Comparison of ENCODE assay signal across 8 cellular contexts in genomic region chr10:136465-136762, GRCh38. TPM values are rescaled to one million over a fixed set of nuclear protein-coding genes. Genes with fewer than 3 reads are reported as not detected.
A peak's percentile ranks its signal among the peaks of the same experiment; 100 is the strongest.
DNase-seq lines count a peak whose midpoint lies in the region; ATAC-seq, FAIRE-seq and TF ChIP-seq lines count a peak whose summit lies in the region.

No MANE protein-coding gene starts in this region.

- no peak for TF ChIP-seq CTCF in CD8-positive, alpha-beta T cell (IDR thresholded peaks at IDR 0.05)
- TF ChIP-seq CTCF in HFFc6 (IDR thresholded peaks at IDR 0.05) (no peak), WI38 (IDR thresholded peaks at IDR 0.05; ENCODE audit: low read depth, low read length) (no peak), right atrium auricular region (IDR thresholded peaks at IDR 0.05) (no peak)

- H3K9me3 Mint-ChIP-seq in CD8-positive, alpha-beta T cell, result no peaks in the 10 kb centered on the region
- no peaks in the 10 kb centered on the region for H3K9me3 Mint-ChIP-seq in HFFc6

- peaks cover 7% of the 10 kb centered on the region for H3K36me3 Mint-ChIP-seq in CD8-positive, alpha-beta T cell
- no peaks in the 10 kb centered on the region for H3K36me3 Mint-ChIP-seq in HFFc6 (ENCODE audit: low read depth)

- H3K4me3 Mint-ChIP-seq in CD8-positive, alpha-beta T cell, result peak overlapping the region; percentile 87
- H3K4me3 Mint-ChIP-seq in HFFc6, result peak overlapping the region; percentile 95

- no peaks in the 10 kb centered on the region for H3K9me3 ChIP-seq in CD8-positive, alpha-beta T cell (ENCODE audit: low read length)
- H3K9me3 ChIP-seq in right atrium auricular region, result no peaks in the 10 kb centered on the region
- no peaks in the 10 kb centered on the region for H3K9me3 ChIP-seq in small intestine (ENCODE audit: control insufficient read depth, low read depth)

- H3K4me1 ChIP-seq in CD8-positive, alpha-beta T cell (ENCODE audit: insufficient read depth, low read length), result peaks cover 28% of the 10 kb centered on the region
- peaks cover 0 to 37% of the 10 kb centered on the region in 2 donors for H3K4me1 ChIP-seq in right atrium auricular region
- H3K4me1 ChIP-seq in small intestine (ENCODE audit: control insufficient read depth in 2 of 2, insufficient read depth in 1 of 2, low read depth in 1 of 2, low read length in 1 of 2), result peaks cover 0 to 5% of the 10 kb centered on the region in 2 donors

- CTCF ChIA-PET in CD8-positive, alpha-beta T cell (lab: Charles Lee), result interaction anchor here (0.7 to 1.4 kb wide), 3 partner anchors 21 to 47 kb away, joined by 3 read pairs; no protein-coding TSS in a partner anchor

- POLR2A ChIA-PET in CD8-positive, alpha-beta T cell (lab: Charles Lee), result interaction anchor here (0.7 to 1.7 kb wide), 3 partner anchors 9 to 60 kb away, joined by 3 to 5 read pairs (median 3); no protein-coding TSS in a partner anchor

- no peaks in the 10 kb centered on the region for H3K27me3 ChIP-seq in CD8-positive, alpha-beta T cell (ENCODE audit: insufficient read depth, low read length)
- H3K27me3 ChIP-seq in right atrium auricular region (no peaks in the 10 kb centered on the region), small intestine (ENCODE audit: control insufficient read depth in 2 of 2, insufficient read depth in 2 of 2, low read length in 2 of 2) (no peaks in the 10 kb centered on the region)

- H3K27ac ChIP-seq in CD8-positive, alpha-beta T cell (ENCODE audit: low read depth, low read length), result peak overlapping the region; percentile 72
- peak overlapping the region; percentile 90 to 98 for H3K27ac ChIP-seq in right atrium auricular region
- H3K27ac ChIP-seq in small intestine (ENCODE audit: low read depth in 1 of 2, low read length in 1 of 2), result peak overlapping the region; percentile 98

- no peaks in the 10 kb centered on the region for H3K36me3 ChIP-seq in CD8-positive, alpha-beta T cell (ENCODE audit: insufficient read depth, low read length)
- H3K36me3 ChIP-seq in right atrium auricular region (no peaks in the 10 kb centered on the region), small intestine (ENCODE audit: control insufficient read depth in 2 of 2, insufficient read depth in 2 of 2, low read length in 2 of 2) (no peaks in the 10 kb centered on the region)

- ATAC-seq in CD8-positive, alpha-beta T cell, result peak; percentile 27
- no peak for ATAC-seq in GM19023 (IDR thresholded peaks at IDR 0.05; ENCODE audit: unreplicated experiment)

- H3K27ac Mint-ChIP-seq in CD8-positive, alpha-beta T cell, result peak overlapping the region; percentile 92
- peak overlapping the region; percentile 85 for H3K27ac Mint-ChIP-seq in HFFc6

- intact Hi-C loops in CD8-positive, alpha-beta T cell (cut with DNase I, micrococcal nuclease), result loop anchor here in 1 of 2 experiments (5.0 kb wide), 1 partner anchor 851 kb away; the partner anchor contains the start of gene GTPBP4

- H3K4me1 Mint-ChIP-seq in CD8-positive, alpha-beta T cell (ENCODE audit: low read depth), result peaks cover 55% of the 10 kb centered on the region
- H3K4me1 Mint-ChIP-seq in HFFc6 (ENCODE audit: low read depth), result peaks cover 60% of the 10 kb centered on the region

- DNase-seq in CD8-positive, alpha-beta T cell, result no peak
- no peak for DNase-seq in HFFc6
- DNase-seq in right atrium auricular region (ENCODE audit: low spot score), result no peak
- no peak for DNase-seq in small intestine
- DNase-seq in HK-2 (ENCODE audit: unreplicated experiment), result no peak
- DNase-seq in NCI-H526 treated with DMSO at 0.1 percent for 48 hours (lab: John Stamatoyannopoulos, UW), result no peak

- H3K27me3 Mint-ChIP-seq in CD8-positive, alpha-beta T cell (ENCODE audit: low read depth), result no peaks in the 10 kb centered on the region
- H3K27me3 Mint-ChIP-seq in HFFc6 (ENCODE audit: insufficient read depth), result no peaks in the 10 kb centered on the region

- H3K4me3 ChIP-seq in CD8-positive, alpha-beta T cell (ENCODE audit: low read depth, low read length), result peak overlapping the region; percentile 56
- H3K4me3 ChIP-seq in WI38 (ENCODE audit: low read depth, low read length) (peak overlapping the region; percentile 76), right atrium auricular region (peak overlapping the region; percentile 74 to 88), small intestine (ENCODE audit: low read depth in 1 of 2, low read length in 2 of 2) (peak overlapping the region; percentile 87 to 90)

- 6 to 9% (median 8%) methylated on average over 10 of the region's 10 CpGs for WGBS in small intestine, 3 donors

- no peak for FAIRE-seq in small intestine (lab: Jason Lieb, UNC)

RNA-seq across cellular contexts. Expression of gene ZMYND11, which starts 1.2 kb away (rescaled TPM):
- total RNA-seq in CD8-positive, alpha-beta T cell, result 10 to 100 TPM; 19.8 to 19.9 TPM
- 10 to 100 TPM; 56.7 to 75.2 (median 65.9) TPM for total RNA-seq in HFFc6 (2021; fragmentation: NEBNext Ultra II Directional; extraction: Animal tissue kit (Norgen Biotek cat#: 25700))
- total RNA-seq in right atrium auricular region, result 10 to 100 TPM; 60.2 to 61.1 TPM
- 10 to 100 TPM; 21.7 to 30.6 (median 23.5) TPM for polyA plus RNA-seq in small intestine
